1 cellular context compared by ENCODE assay signal in genomic region chr2:237693281-237694039, GRCh38.
TF ChIP-seq lines count a peak whose summit lies in the region.

No MANE protein-coding gene starts in this region.

TF ChIP-seq in GM23338, 12 proteins besides CTCF, POLR2A, EP300 and RAD21 (continued from another document):
- TF ChIP-seq EZH2 (IDR thresholded peaks at IDR 0.05; ENCODE audit: low read depth, unreplicated experiment): no peak
TF ChIP-seq in GM23338: peak in this region for 0.
